ENCODE assay signal across 9 cellular contexts in the genomic region with DNA sequence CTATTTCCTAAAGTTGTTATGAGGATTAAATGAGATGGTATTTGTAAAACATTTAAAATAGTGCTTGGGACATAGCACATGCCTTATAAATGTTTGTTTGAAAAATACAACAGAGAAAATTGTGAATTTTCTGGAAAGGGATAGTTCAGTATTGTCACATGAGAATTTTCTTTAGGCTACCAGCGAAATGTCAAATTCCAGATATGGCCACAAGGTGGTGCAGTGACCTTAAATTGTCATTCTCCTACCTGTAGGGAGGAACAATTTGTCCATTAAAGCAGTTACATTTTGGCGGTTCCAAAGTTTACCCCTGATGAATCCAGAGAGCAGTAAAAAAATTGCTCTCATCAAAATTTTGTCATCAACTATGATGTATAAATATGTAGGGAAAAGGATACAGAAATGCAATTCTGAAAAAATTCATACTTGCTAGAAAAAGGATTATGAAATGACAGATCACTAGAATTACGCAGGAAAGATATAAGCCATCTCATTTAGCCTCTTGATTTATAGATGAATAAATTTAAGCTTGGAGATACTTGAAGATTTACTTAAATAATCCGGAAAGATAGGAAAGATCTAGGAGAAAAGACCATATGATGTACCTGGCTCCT. TPM values are rescaled to one million over a fixed set of nuclear protein-coding genes. Genes with fewer than 3 reads are reported as not detected.
DNase-seq lines count a peak whose midpoint lies in the region; ATAC-seq and TF ChIP-seq lines count a peak whose summit lies in the region.
"Had no signal": no experiment of that assay in that cellular context is flagged by ENCODE, and none has a peak within 500 bp of the region (broad histone marks: within the 10 kb centered on the region; RNA-seq: fewer than 3 reads in every experiment).

No MANE protein-coding gene starts in this region.

- intact Hi-C loops in OCI-LY7 (cut with micrococcal nuclease; ENCODE audit: unreplicated experiment): loop anchor here (1.0 to 10.0 kb wide), 2 partner anchors 134 to 615 kb away; no protein-coding TSS in a partner anchor

- DNase-seq in DMS114 treated with DMSO at 0.1 percent for 48 hours (lab: John Stamatoyannopoulos, UW; ENCODE audit: unreplicated experiment): peak; percentile 42
- DNase-seq in HK-2 (ENCODE audit: unreplicated experiment): peak; percentile 55
- peak; percentile 64 for DNase-seq in OCI-LY7 (ENCODE audit: low spot score)
- DNase-seq in activated T-cell treated with anti-CD3 and anti-CD28 coated beads, Interleukin-2, amount 50 U/mL, for 1 hour: peak; percentile 64
- DNase-seq in fibroblast of peridontal ligament (ENCODE audit: extremely low read depth): peak; percentile 69
- peak; percentile 6 for DNase-seq in non-pigmented ciliary epithelial cell (ENCODE audit: low read depth)
- DNase-seq in thoracic aorta (ENCODE audit: low spot score): peak; percentile 8

- H3K9me2 ChIP-seq in OCI-LY7 (ENCODE audit: insufficient read depth, low read length): no peaks in the 10 kb centered on the region

- no peaks in the 10 kb centered on the region for H4K20me1 ChIP-seq in OCI-LY7 (ENCODE audit: insufficient read depth, low read length)

- no peaks in the 10 kb centered on the region for H3K27me3 ChIP-seq in thoracic aorta (replicated peaks; ENCODE audit: insufficient read depth)

- H3K36me3 ChIP-seq in OCI-LY7 (ENCODE audit: insufficient read depth, low read length): no peaks in the 10 kb centered on the region
- H3K36me3 ChIP-seq in thoracic aorta: no peaks in the 10 kb centered on the region

- H3K4me1 ChIP-seq in OCI-LY7 (ENCODE audit: insufficient read depth, low read length, poor library complexity, severe bottlenecking): no peaks in the 10 kb centered on the region
- no peaks in the 10 kb centered on the region for H3K4me1 ChIP-seq in thoracic aorta (ENCODE audit: control insufficient read depth in 1 of 2, low read depth in 2 of 2)

- ATAC-seq in thoracic aorta (ENCODE audit: insufficient number of reproducible peaks, low FRiP score, low read depth) (no peak), GM21576 (IDR thresholded peaks at IDR 0.05; ENCODE audit: unreplicated experiment) (no peak)
- ATAC-seq: activated naive CD4-positive, alpha-beta T cell treated with anti-CD3 and anti-CD28 coated beads, Interleukin-2, amount 50 U/mL, for 72 hours had no signal

- H3K27ac ChIP-seq in OCI-LY7 (ENCODE audit: low read depth, low read length, poor library complexity, severe bottlenecking) (no peak overlapping the region), thoracic aorta (no peak overlapping the region)

- no peak overlapping the region for H3K4me3 ChIP-seq in OCI-LY7 (ENCODE audit: low read depth, low read length, poor library complexity, severe bottlenecking)
- no peak overlapping the region for H3K4me3 ChIP-seq in thoracic aorta

- POLR2A ChIA-PET in OCI-LY7 (lab: Charles Lee): no interaction called here

- H2AFZ ChIP-seq in OCI-LY7 (ENCODE audit: low read length): no peak overlapping the region

- H3K9me3 ChIP-seq in OCI-LY7 (ENCODE audit: low read length) (peaks cover 10% of the 10 kb centered on the region; the same call in 1 of the 2 replicates), thoracic aorta (peaks cover 14% of the 10 kb centered on the region)

- TF ChIP-seq CTCF in OCI-LY7 (conservative IDR thresholded peaks at IDR 0.05; ENCODE audit: low read length) (peak; percentile 93), thoracic aorta (IDR thresholded peaks at IDR 0.05) (peak; percentile 89)

- BruUV-seq in OCI-LY7 (replicated peaks; lab: Mats Ljungman, UMichigan): no TSS peak

- no peak overlapping the region for H3K4me2 ChIP-seq in OCI-LY7 (ENCODE audit: low read length)

- no peaks in the 10 kb centered on the region for H3K79me2 ChIP-seq in OCI-LY7 (ENCODE audit: insufficient read depth, low read depth, low read length)

- CTCF ChIA-PET in OCI-LY7 (lab: Charles Lee; ENCODE audit: unreplicated experiment): no interaction called here

RNA-seq across cellular contexts. Expression of a gene that starts 50.2 kb away (rescaled TPM):
- total RNA-seq in OCI-LY7 (2014; rRNA removed; shearing (Covaris generic)): not detected in 2 replicates
- total RNA-seq in OCI-LY7 (2022): not detected in 2 replicates
- total RNA-seq in thoracic aorta: not detected
- total RNA-seq: activated naive CD4-positive, alpha-beta T cell treated with anti-CD3 and anti-CD28 coated beads, Interleukin-2, amount 50 U/mL, for 72 hours had no signal

Comparison
In these comparisons a context has a peak if more than half of its experiments do, and no peak if none do; other contexts are left out.
1. DNase-seq: peak in every context shown above with its lines; median percentile 69 in fibroblast of peridontal ligament; 64 in OCI-LY7; 64 in activated T-cell treated with anti-CD3 and anti-CD28 coated beads, Interleukin-2, amount 50 U/mL, for 1 hour; 55 in HK-2; 42 in DMS114 treated with DMSO at 0.1 percent for 48 hours; 8 in thoracic aorta; 6 in non-pigmented ciliary epithelial cell.